In the genomic region with DNA sequence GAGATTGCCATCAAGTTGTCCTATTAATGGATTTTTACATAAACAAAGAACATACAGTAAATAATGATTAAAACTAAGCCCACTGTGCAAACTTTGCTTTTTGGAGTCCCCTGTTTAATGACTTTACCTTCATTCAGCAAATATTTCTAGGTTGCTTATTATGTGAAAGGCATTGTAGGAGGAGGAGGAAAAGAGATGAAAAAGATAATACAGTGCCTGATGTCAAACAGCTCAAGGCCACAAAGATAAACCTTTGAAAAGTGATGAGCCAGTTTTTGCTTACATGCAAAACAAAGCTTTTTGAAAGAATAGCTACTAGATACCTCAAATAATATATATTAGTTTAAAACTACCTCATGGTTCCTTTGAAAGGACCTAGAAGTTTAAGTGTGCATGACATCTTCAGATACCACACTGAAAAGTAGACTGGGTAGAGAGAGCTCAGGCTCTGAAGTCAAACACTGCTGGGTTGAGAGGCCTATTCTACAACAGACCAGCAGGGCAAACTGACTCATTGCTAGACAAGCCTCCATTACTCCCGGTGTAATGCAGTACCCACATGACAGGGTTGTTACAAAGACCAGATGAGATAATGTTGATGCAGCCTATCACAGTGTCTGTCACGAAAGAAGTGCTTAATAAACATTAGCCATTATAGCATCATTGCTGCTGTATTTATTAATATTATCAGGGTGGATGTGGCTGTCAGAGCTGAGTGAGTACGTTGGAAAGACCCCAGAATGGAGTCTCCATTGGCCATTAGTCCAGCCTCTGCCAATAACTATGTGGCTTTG, we compare ENCODE assay signal across 8 cellular contexts. TPM values are rescaled to one million over a fixed set of nuclear protein-coding genes. Genes with fewer than 3 reads are reported as not detected.
DNase-seq lines count a peak whose midpoint lies in the region; ATAC-seq and TF ChIP-seq lines count a peak whose summit lies in the region.

No MANE protein-coding gene starts in this region.

- DNase-seq in AG08395 (ENCODE audit: low spot score) = peak; percentile 57
- DNase-seq in NCI-H69 (lab: John Stamatoyannopoulos, UW) = peak; percentile 41
- no peak for DNase-seq in type B pancreatic cell (ENCODE audit: extremely low spot score, unreplicated experiment)
- no peak for DNase-seq in activated naive CD4-positive, alpha-beta T cell (lab: John Stamatoyannopoulos, UW)
- DNase-seq in 8988T = no peak

- no peaks in the 10 kb centered on the region for H3K27me3 Mint-ChIP-seq in type B pancreatic cell

- no peaks in the 10 kb centered on the region for H3K4me1 Mint-ChIP-seq in type B pancreatic cell (ENCODE audit: unreplicated experiment)

- H3K9me3 Mint-ChIP-seq in type B pancreatic cell = no peaks in the 10 kb centered on the region

- H3K4me3 Mint-ChIP-seq in type B pancreatic cell = no peak overlapping the region

- H3K27ac Mint-ChIP-seq in type B pancreatic cell = no peak overlapping the region

- peak; percentile 91 for ATAC-seq in GM18498 (IDR thresholded peaks at IDR 0.05; ENCODE audit: unreplicated experiment)
- peak; percentile 92 for ATAC-seq in HG02759 (IDR thresholded peaks at IDR 0.05; ENCODE audit: unreplicated experiment)
- ATAC-seq in esophagus mucosa = peak; percentile 71

- peak; percentile 62 for TF ChIP-seq CTCF in type B pancreatic cell (conservative IDR thresholded peaks at IDR 0.05)

- peaks cover 26% of the 10 kb centered on the region for H3K36me3 Mint-ChIP-seq in type B pancreatic cell

RNA-seq across cellular contexts. Expression of gene DEPDC1B, which starts 11.8 kb away (rescaled TPM):
- total RNA-seq in esophagus mucosa (4.9 TPM), type B pancreatic cell (ENCODE audit: low replicate concordance) (14.0 and 29.1 TPM in 2 replicates)

Comparison
In these comparisons a context has a peak if more than half of its experiments do, and no peak if none do; other contexts are left out.
1. DNase-seq: peak in AG08395 (single experiment) and NCI-H69 (single experiment); none in type B pancreatic cell (single experiment), activated naive CD4-positive, alpha-beta T cell (0 of 4) and 8988T (single experiment).
2. Peak in every context shown above with its lines, with median percentiles within 50 percentile points of each other: ATAC-seq.